Comparison of ENCODE assay signal across 18 cellular contexts in genomic region chr1:89588480-89588879, GRCh38. TPM values are rescaled to one million over a fixed set of nuclear protein-coding genes. Genes with fewer than 3 reads are reported as not detected.
DNase-seq lines count a peak whose midpoint lies in the region; ATAC-seq and TF ChIP-seq lines count a peak whose summit lies in the region.
"Had no signal": no experiment of that assay in that cellular context is flagged by ENCODE, and none has a peak within 500 bp of the region (broad histone marks: within the 10 kb centered on the region; RNA-seq: fewer than 3 reads in every experiment).

No MANE protein-coding gene starts in this region.

- peak; percentile 49 for DNase-seq in DMS79 treated with DMSO at 0.1 percent for 48 hours (lab: John Stamatoyannopoulos, UW)
- no peak for DNase-seq in DMS79 (lab: John Stamatoyannopoulos, UW)
- no peak for DNase-seq in activated naive CD4-positive, alpha-beta T cell treated with anti-CD3 and anti-CD28 coated beads for 36 hours
- DNase-seq in activated naive CD4-positive, alpha-beta T cell treated with Interleukin-2 at 50 U/mL for 16 hours: no peak
- no peak for DNase-seq in WTC11 (ENCODE audit: low spot score)
- DNase-seq in memory B cell (ENCODE audit: low spot score in 2 of 2): no peak
- DNase-seq in stimulated activated naive CD4-positive, alpha-beta T cell treated with Interleukin-2 at 50 U/mL for 16 hours (lab: John Stamatoyannopoulos, UW): no peak
- no peak for DNase-seq in SJCRH30
- DNase-seq: COR-L47, DMS53, NCI-H1092, NCI-H2171 treated with DMSO at 0.1 percent for 48 hours, NCI-H774 had no signal

- H3K4me3 Mint-ChIP-seq in activated naive CD4-positive, alpha-beta T cell treated with anti-CD3 and anti-CD28 coated beads for 36 hours: no peak overlapping the region
- H3K4me3 Mint-ChIP-seq in WTC11 (no peak overlapping the region), memory B cell (no peak overlapping the region)

- H3K36me3 ChIP-seq in SJCRH30: peaks cover 3% of the 10 kb centered on the region; the same call in 1 of the 2 replicates

- intact Hi-C loops in activated naive CD4-positive, alpha-beta T cell treated with anti-CD3 and anti-CD28 coated beads for 36 hours (cut with micrococcal nuclease): loop anchor here (2.0 kb wide), 1 partner anchor 22 kb away; no protein-coding TSS in a partner anchor

- H3K27ac Mint-ChIP-seq in activated naive CD4-positive, alpha-beta T cell treated with anti-CD3 and anti-CD28 coated beads for 36 hours: peak overlapping the region; percentile 44
- 0 out of 2 replicates have a peak overlapping the region, but pooled peaks have one; percentile 51 for H3K27ac Mint-ChIP-seq in WTC11
- peak overlapping the region; percentile 65 for H3K27ac Mint-ChIP-seq in memory B cell

- no peaks in the 10 kb centered on the region for H3K27me3 Mint-ChIP-seq in activated naive CD4-positive, alpha-beta T cell treated with anti-CD3 and anti-CD28 coated beads for 36 hours (ENCODE audit: low read depth)
- no peaks in the 10 kb centered on the region for H3K27me3 Mint-ChIP-seq in WTC11 (ENCODE audit: low read depth)
- H3K27me3 Mint-ChIP-seq in memory B cell: no peaks in the 10 kb centered on the region

- H3K4me3 ChIP-seq in SJCRH30: no peak overlapping the region
- H3K4me3 ChIP-seq: BLaER1 treated with 17β-estradiol and CSF1 and Interleukin-3, amounts not matched to agents 10 nM and 100 nM; HAP-1 had no signal

- H3K27ac ChIP-seq in SJCRH30: no peak overlapping the region
- H3K27ac ChIP-seq: 22Rv1; BLaER1 treated with 17β-estradiol and CSF1 and Interleukin-3, amounts not matched to agents 10 nM and 100 nM; KMS-11 had no signal

- H3K27me3 ChIP-seq in SJCRH30: no peaks in the 10 kb centered on the region
- H3K27me3 ChIP-seq: BLaER1 treated with 17β-estradiol and CSF1 and Interleukin-3, amounts not matched to agents 10 nM and 100 nM had no signal

- H3K4me1 ChIP-seq in SJCRH30: no peaks in the 10 kb centered on the region

- ATAC-seq in WTC11 (no peak), memory B cell (ENCODE audit: low read depth) (no peak)
- ATAC-seq: Panc1 had no signal

- H3K9me3 Mint-ChIP-seq in activated naive CD4-positive, alpha-beta T cell treated with anti-CD3 and anti-CD28 coated beads for 36 hours: no peaks in the 10 kb centered on the region
- H3K9me3 Mint-ChIP-seq in WTC11: no peaks in the 10 kb centered on the region
- H3K9me3 Mint-ChIP-seq in memory B cell: no peaks in the 10 kb centered on the region

- POLR2A ChIA-PET in WTC11 (lab: Charles Lee): no interaction called here

- CTCF ChIA-PET in activated naive CD4-positive, alpha-beta T cell treated with anti-CD3 and anti-CD28 coated beads for 36 hours (lab: Charles Lee): interaction anchor here (0.7 to 1.7 kb wide), 3 partner anchors 10 to 104 kb away, joined by 4 to 7 read pairs (median 5); no protein-coding TSS in a partner anchor
- CTCF ChIA-PET in WTC11 (lab: Charles Lee): no interaction called here

- no peak for TF ChIP-seq CTCF in WTC11 (IDR thresholded peaks at IDR 0.05)

- H3K9me3 ChIP-seq in SJCRH30 (replicated peaks): no peaks in the 10 kb centered on the region
- H3K9me3 ChIP-seq: BLaER1 treated with 17β-estradiol and CSF1 and Interleukin-3, amounts not matched to agents 10 nM and 100 nM; HAP-1 had no signal

- H3K4me1 Mint-ChIP-seq in activated naive CD4-positive, alpha-beta T cell treated with anti-CD3 and anti-CD28 coated beads for 36 hours (ENCODE audit: low read depth): peaks cover 87% of the 10 kb centered on the region
- peaks cover 48% of the 10 kb centered on the region for H3K4me1 Mint-ChIP-seq in WTC11
- peaks cover 10% of the 10 kb centered on the region for H3K4me1 Mint-ChIP-seq in memory B cell

- H3K36me3 Mint-ChIP-seq in activated naive CD4-positive, alpha-beta T cell treated with anti-CD3 and anti-CD28 coated beads for 36 hours (ENCODE audit: low read depth): peaks cover 59% of the 10 kb centered on the region
- H3K36me3 Mint-ChIP-seq in WTC11 (peaks cover 21% of the 10 kb centered on the region), memory B cell (peaks cover 9% of the 10 kb centered on the region)

TF ChIP-seq in WTC11, 78 proteins besides CTCF, POLR2A, EP300 and RAD21:
- TF ChIP-seq ZNF423 (CRISPR knock-in tag; IDR thresholded peaks at IDR 0.05): no peak
- no peak for TF ChIP-seq HMGA2 (CRISPR knock-in tag; IDR thresholded peaks at IDR 0.05)
TF ChIP-seq in WTC11: peak in this region for 0.

RNA-seq across cellular contexts. Expression of gene LRRC8C, which starts 44.4 kb away (rescaled TPM):
- total RNA-seq in activated naive CD4-positive, alpha-beta T cell treated with anti-CD3 and anti-CD28 coated beads for 36 hours: 10 to 100 TPM; 13.6 TPM
- total RNA-seq in WTC11 (2021): 1.8 to 2.2 TPM (median 2.1 TPM) in 3 replicates
- total RNA-seq in SJCRH30 (2014; rRNA removed; shearing (Covaris generic)): 3.4 and 3.6 TPM in 2 replicates
